8 cellular contexts compared by ENCODE assay signal in the genomic region with DNA sequence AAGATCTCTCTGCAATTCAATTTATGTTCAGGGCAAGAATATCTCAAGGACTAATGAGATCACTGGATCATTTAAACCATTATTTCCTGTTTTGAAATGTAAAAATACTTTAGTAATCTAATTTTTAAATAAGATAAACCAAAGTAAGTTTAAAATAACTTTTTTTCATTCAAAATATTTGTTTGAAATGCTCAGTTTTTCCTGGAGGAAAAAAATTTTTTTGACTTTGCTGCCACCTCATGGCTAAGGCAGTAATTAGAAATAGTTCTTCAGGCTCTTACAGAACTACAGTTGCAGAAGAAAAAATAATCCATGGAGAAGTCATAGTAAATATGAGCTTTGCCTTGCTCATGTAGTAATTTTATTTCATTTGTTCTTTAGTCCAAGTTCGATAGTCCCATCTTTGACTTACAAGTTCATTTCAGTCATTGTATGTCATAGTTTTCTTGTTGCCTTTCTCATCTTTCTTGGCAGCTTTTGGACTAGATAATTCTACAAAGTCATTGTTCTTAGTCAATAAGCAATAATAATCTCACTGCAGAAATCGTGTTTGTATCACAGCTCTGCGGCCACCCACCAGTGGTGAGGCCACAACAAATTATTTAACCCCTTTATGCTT.
DNase-seq lines count a peak whose midpoint lies in the region; ATAC-seq, FAIRE-seq and TF ChIP-seq lines count a peak whose summit lies in the region.

No MANE protein-coding gene starts in this region.

- H3K36me3 Mint-ChIP-seq in activated T-cell treated with anti-CD3 and anti-CD28 coated beads, Interleukin-2, amount 50 U/mL, for 24 hours (ENCODE audit: low read depth), result no peaks in the 10 kb centered on the region

- FAIRE-seq in keratinocyte (lab: Jason Lieb, UNC), result no peak

- no peak overlapping the region for H3K27ac ChIP-seq in KMS-11
- H3K27ac ChIP-seq in VCaP, result peak overlapping the region; percentile 43
- no peak overlapping the region for H3K27ac ChIP-seq in keratinocyte (ENCODE audit: control insufficient read depth, insufficient read depth, low read length)

- no peaks in the 10 kb centered on the region for H3K9me3 Mint-ChIP-seq in activated T-cell treated with anti-CD3 and anti-CD28 coated beads, Interleukin-2, amount 50 U/mL, for 24 hours

- no peak overlapping the region; the same call in 1 of the 2 replicates for H3K4me2 ChIP-seq in KMS-11
- no peak overlapping the region for H3K4me2 ChIP-seq in keratinocyte (ENCODE audit: control insufficient read depth, extremely low read depth, insufficient read depth, low read depth, low read length)

- H3K36me3 ChIP-seq in KMS-11 (ENCODE audit: insufficient read depth) (no peaks in the 10 kb centered on the region), keratinocyte (ENCODE audit: control insufficient read depth in 2 of 2, extremely low read depth in 1 of 2, insufficient read depth in 2 of 2, low read length in 2 of 2) (no peaks in the 10 kb centered on the region)

- peaks cover 23% of the 10 kb centered on the region for H3K4me1 Mint-ChIP-seq in activated T-cell treated with anti-CD3 and anti-CD28 coated beads, Interleukin-2, amount 50 U/mL, for 24 hours (ENCODE audit: low read depth)

- no peaks in the 10 kb centered on the region for H3K9me3 ChIP-seq in keratinocyte (ENCODE audit: control insufficient read depth, low read depth, low read length)

- no peak overlapping the region for H3K4me3 Mint-ChIP-seq in activated T-cell treated with anti-CD3 and anti-CD28 coated beads, Interleukin-2, amount 50 U/mL, for 24 hours

- DNase-seq in NCI-H2081 (lab: John Stamatoyannopoulos, UW) (peak; percentile 11 to 58), NCI-H2081 treated with DMSO at 0.1 percent for 48 hours (lab: John Stamatoyannopoulos, UW) (no peak), keratinocyte (ENCODE audit: low read depth, low spot score) (no peak), amygdala (lab: John Stamatoyannopoulos, UW) (no peak)
- no peak for DNase-seq in activated T-cell treated with anti-CD3 and anti-CD28 coated beads, Interleukin-2, amount 50 U/mL, for 24 hours

- H3K4me1 ChIP-seq in KMS-11 (ENCODE audit: low read depth, poor library complexity, severe bottlenecking) (peaks cover 13% of the 10 kb centered on the region), keratinocyte (ENCODE audit: control insufficient read depth, extremely low read depth, insufficient read depth, low read length) (no peaks in the 10 kb centered on the region)

- dilution Hi-C loops in keratinocyte (cut with MboI; ENCODE audit: extremely low pct_ligation_motif_present, low sequenced_read_pairs), result loop anchor here (25.0 kb wide), 1 partner anchor 509 kb away; no protein-coding TSS in a partner anchor

- no peak overlapping the region for H2AFZ ChIP-seq in KMS-11 (ENCODE audit: low read depth)
- no peak overlapping the region for H2AFZ ChIP-seq in keratinocyte (ENCODE audit: control insufficient read depth, low read length)

- no peaks in the 10 kb centered on the region for H4K20me1 ChIP-seq in KMS-11 (ENCODE audit: insufficient read depth)
- H4K20me1 ChIP-seq in keratinocyte (ENCODE audit: control insufficient read depth, extremely low read depth, insufficient read depth, low read length), result no peaks in the 10 kb centered on the region

- no peak for ATAC-seq in GM21367 (IDR thresholded peaks at IDR 0.05; ENCODE audit: unreplicated experiment)

- H3K9ac ChIP-seq in KMS-11 (no peak overlapping the region), keratinocyte (ENCODE audit: control insufficient read depth, extremely low read depth, insufficient read depth, low read length) (no peak overlapping the region)

- peak; percentile 76 for TF ChIP-seq CTCF in KMS-11 (conservative IDR thresholded peaks at IDR 0.05; ENCODE audit: low read depth, low read length)
- TF ChIP-seq CTCF in VCaP (conservative IDR thresholded peaks at IDR 0.05), result peak; percentile 70
- peak in 2 of 3 experiments; percentile 22 to 39 for TF ChIP-seq CTCF in keratinocyte (optimal IDR thresholded peaks at IDR 0.05 in 1 of 3, IDR thresholded peaks at IDR 0.05 in 1 of 3, conservative IDR thresholded peaks at IDR 0.05 in 1 of 3; ENCODE audit: extremely low read depth in 1 of 3, insufficient read depth in 2 of 3, low read length in 3 of 3)

- H3K79me2 ChIP-seq in KMS-11 (ENCODE audit: insufficient read depth, low read depth) (no peaks in the 10 kb centered on the region), keratinocyte (ENCODE audit: control insufficient read depth, insufficient read depth, low read length) (no peaks in the 10 kb centered on the region)

- no peak overlapping the region for H3K27ac Mint-ChIP-seq in activated T-cell treated with anti-CD3 and anti-CD28 coated beads, Interleukin-2, amount 50 U/mL, for 24 hours

- H3K9me1 ChIP-seq in keratinocyte (ENCODE audit: control insufficient read depth, extremely low read depth, insufficient read depth, low read length), result no peaks in the 10 kb centered on the region

- no peaks in the 10 kb centered on the region for H3K27me3 Mint-ChIP-seq in activated T-cell treated with anti-CD3 and anti-CD28 coated beads, Interleukin-2, amount 50 U/mL, for 24 hours

- H3K27me3 ChIP-seq in KMS-11 (ENCODE audit: insufficient read depth, low read depth), result no peaks in the 10 kb centered on the region
- no peaks in the 10 kb centered on the region for H3K27me3 ChIP-seq in keratinocyte (ENCODE audit: control insufficient read depth, extremely low read depth, insufficient read depth, low read length)

- H3K4me3 ChIP-seq in KMS-11 (IDR thresholded peaks at IDR 0.05; ENCODE audit: insufficient read depth, low read depth, low read length), result no peak overlapping the region
- no peak overlapping the region for H3K4me3 ChIP-seq in keratinocyte (ENCODE audit: control insufficient read depth in 2 of 3, extremely low read depth in 1 of 3, insufficient read depth in 2 of 3, low read depth in 1 of 3, low read length in 3 of 3)

Comparison
In these comparisons a context has a peak if more than half of its experiments do, and no peak if none do; other contexts are left out.
1. DNase-seq: peak in NCI-H2081 (2 of 2); none in NCI-H2081 treated with DMSO at 0.1 percent for 48 hours (single experiment), keratinocyte (single experiment), amygdala (0 of 56) and activated T-cell treated with anti-CD3 and anti-CD28 coated beads, Interleukin-2, amount 50 U/mL, for 24 hours (single experiment).
2. Peak in every context shown above with its lines, with median percentiles within 50 percentile points of each other: CTCF ChIP-seq.